ENCODE assay signal across 11 cellular contexts in the genomic region with DNA sequence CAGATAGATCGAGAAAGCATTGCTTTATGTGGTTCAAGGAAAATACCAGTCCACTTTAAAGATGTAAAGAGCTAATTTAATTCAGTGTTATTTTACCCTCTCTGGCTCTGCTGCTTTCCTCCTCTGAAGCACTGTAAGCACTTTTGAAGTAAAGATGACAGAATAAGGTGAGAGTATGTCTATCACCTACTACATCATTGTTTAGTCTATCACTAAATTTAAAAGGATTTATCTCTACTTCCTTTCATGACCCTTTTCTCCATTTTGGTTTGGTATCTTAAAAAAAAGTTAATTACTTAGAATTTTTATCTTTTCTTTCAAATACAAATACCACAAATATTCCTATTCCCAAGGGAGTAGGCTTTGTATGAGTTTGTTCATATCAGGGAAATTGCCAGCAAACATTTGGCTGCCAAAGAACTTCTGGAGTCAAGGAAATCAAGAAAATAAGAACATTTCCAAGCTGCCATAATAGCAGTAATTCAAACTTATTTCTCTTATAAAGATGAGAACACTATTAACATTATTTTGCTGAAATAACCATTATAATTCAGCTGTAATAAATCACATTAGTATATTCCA.
DNase-seq lines count a peak whose midpoint lies in the region; ATAC-seq and TF ChIP-seq lines count a peak whose summit lies in the region.
"Had no signal": no experiment of that assay in that cellular context is flagged by ENCODE, and none has a peak within 500 bp of the region (broad histone marks: within the 10 kb centered on the region; RNA-seq: fewer than 3 reads in every experiment).

No MANE protein-coding gene starts in this region.

- H3K4me3 ChIP-seq in cardiac muscle cell (no peak overlapping the region), breast epithelium (peak overlapping the region in 1 of 3 donors; percentile 29), muscle layer of duodenum (ENCODE audit: low read depth in 1 of 2, low read length in 2 of 2) (no peak overlapping the region), uterus (no peak overlapping the region)
- H3K4me3 ChIP-seq: pancreas had no signal

- TF ChIP-seq CTCF in cardiac muscle cell (IDR thresholded peaks at IDR 0.05; ENCODE audit: low read depth, low read length) (no peak), breast epithelium (IDR thresholded peaks at IDR 0.05) (no peak), uterus (IDR thresholded peaks at IDR 0.05) (no peak), RWPE1 (conservative IDR thresholded peaks at IDR 0.05; ENCODE audit: low read depth) (no peak)

- peaks cover 24% of the 10 kb centered on the region for H3K4me1 ChIP-seq in cardiac muscle cell (ENCODE audit: low read depth)
- peaks cover 0 to 7% of the 10 kb centered on the region in 2 donors for H3K4me1 ChIP-seq in breast epithelium
- H3K4me1 ChIP-seq in muscle layer of duodenum (ENCODE audit: control insufficient read depth in 1 of 2, insufficient read depth in 2 of 2, low read length in 2 of 2) = peaks cover 6 to 38% of the 10 kb centered on the region in 2 donors
- H3K4me1 ChIP-seq in uterus = peaks cover 4 to 24% of the 10 kb centered on the region in 2 donors

- H3K27me3 ChIP-seq in cardiac muscle cell (no peaks in the 10 kb centered on the region), breast epithelium (no peaks in the 10 kb centered on the region), muscle layer of duodenum (ENCODE audit: low read depth, low read length) (no peaks in the 10 kb centered on the region), uterus (no peaks in the 10 kb centered on the region)
- H3K27me3 ChIP-seq: pancreas had no signal

- POLR2A ChIA-PET in RWPE1 (lab: Yijun Ruan, JAX; ENCODE audit: low non-redundant PET) = no interaction called here

- peak overlapping the region; percentile 60 for H3K27ac ChIP-seq in cardiac muscle cell
- H3K27ac ChIP-seq in breast epithelium = peak overlapping the region; percentile 64 to 78
- H3K27ac ChIP-seq in muscle layer of duodenum (ENCODE audit: low read length) = peak overlapping the region; percentile 65
- H3K27ac ChIP-seq in uterus = peak overlapping the region; percentile 67 to 76
- no peak overlapping the region for H3K27ac ChIP-seq in RWPE1

- intact Hi-C loops in Right ventricle myocardium inferior (cut with DNase I) = loop anchor here (10.0 kb wide), 1 partner anchor 99 kb away; a partner anchor contains a TSS
- intact Hi-C loops in breast epithelium (cut with DNase I; ENCODE audit: low total_unique reads) = no loop called here
- intact Hi-C loops in uterus (cut with DNase I; ENCODE audit: low total_unique reads) = no loop called here

- CTCF ChIA-PET in RWPE1 (lab: Yijun Ruan, JAX) = interaction anchor here (0.7 to 1.0 kb wide), 3 partner anchors 8 to 726 kb away, joined by 3 to 4 read pairs (median 3); no protein-coding TSS in a partner anchor

- H3K9me3 ChIP-seq in cardiac muscle cell (ENCODE audit: low read depth) (no peaks in the 10 kb centered on the region), breast epithelium (no peaks in the 10 kb centered on the region), muscle layer of duodenum (ENCODE audit: control insufficient read depth in 1 of 2, low read length in 2 of 2) (no peaks in the 10 kb centered on the region), uterus (no peaks in the 10 kb centered on the region)
- H3K9me3 ChIP-seq: pancreas had no signal

- ATAC-seq in Right ventricle myocardium inferior (no peak), GM21367 (IDR thresholded peaks at IDR 0.05; ENCODE audit: unreplicated experiment) (no peak), HG02798 (IDR thresholded peaks at IDR 0.05; ENCODE audit: poor library complexity, unreplicated experiment) (no peak)

- H3K36me3 ChIP-seq in cardiac muscle cell = no peaks in the 10 kb centered on the region
- H3K36me3 ChIP-seq in breast epithelium = no peaks in the 10 kb centered on the region
- H3K36me3 ChIP-seq in muscle layer of duodenum (ENCODE audit: control insufficient read depth in 1 of 2, insufficient read depth in 2 of 2, low read length in 2 of 2) = no peaks in the 10 kb centered on the region
- no peaks in the 10 kb centered on the region for H3K36me3 ChIP-seq in uterus
- H3K36me3 ChIP-seq: pancreas had no signal

- DNase-seq in cardiac muscle cell (ENCODE audit: low read depth in 1 of 2, low spot score in 1 of 2) = peak in 1 of 2 donors; percentile 90
- no peak for DNase-seq in Right ventricle myocardium inferior (ENCODE audit: missing footprints)
- DNase-seq in breast epithelium (ENCODE audit: low spot score in 2 of 2) = no peak
- DNase-seq in uterus = peak in 1 of 2 donors; percentile 57
- DNase-seq in RWPE1 (ENCODE audit: low spot score) = no peak
- DNase-seq: activated gamma-delta T cell treated with Interleukin-2 at 50 U/mL for 16 hours; stimulated activated CD8-positive, alpha-beta memory T cell treated with anti-CD3 and anti-CD28 coated beads, Interleukin-4, amount 100 ng/mL, for 48 hours had no signal

- TF ChIP-seq POLR2A in breast epithelium (IDR thresholded peaks at IDR 0.05) = no peak
- TF ChIP-seq POLR2A in uterus (IDR thresholded peaks at IDR 0.05) = no peak
